ENCODE assay signal across 8 cellular contexts in the genomic region with DNA sequence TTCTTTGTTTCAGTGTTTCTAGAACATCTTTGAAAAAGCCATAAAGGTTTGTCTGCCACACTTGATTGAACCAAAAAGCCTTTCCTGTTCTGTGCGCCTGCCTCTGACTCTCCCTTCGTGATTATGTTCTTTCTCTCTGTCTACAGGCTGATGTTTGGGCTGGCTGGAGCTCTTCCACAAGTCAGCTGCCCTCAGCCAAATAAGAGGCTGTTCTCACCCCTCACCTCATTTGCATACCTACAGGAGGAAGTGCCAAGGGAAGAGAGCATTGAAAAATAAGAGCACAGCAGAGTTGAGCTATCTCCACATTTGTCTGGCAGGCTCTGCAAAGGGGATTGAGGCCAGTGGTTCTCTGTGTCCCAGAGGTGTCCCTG.
DNase-seq lines count a peak whose midpoint lies in the region; ATAC-seq and TF ChIP-seq lines count a peak whose summit lies in the region.

No MANE protein-coding gene starts in this region.

- no peak overlapping the region for H3K4me3 Mint-ChIP-seq in activated naive CD4-positive, alpha-beta T cell treated with anti-CD3 and anti-CD28 coated beads, Interleukin-2, amount 10 ng/mL, durations not matched to agents 7 days and 5 days

- H3K27ac Mint-ChIP-seq in activated naive CD4-positive, alpha-beta T cell treated with anti-CD3 and anti-CD28 coated beads, Interleukin-2, amount 10 ng/mL, durations not matched to agents 7 days and 5 days, result no peak overlapping the region

- no peak for TF ChIP-seq CTCF in GM10266 (IDR thresholded peaks at IDR 0.05; ENCODE audit: control insufficient read depth, insufficient read depth, low read depth, missing control alignments)

- CTCF ChIA-PET in activated naive CD4-positive, alpha-beta T cell treated with anti-CD3 and anti-CD28 coated beads, Interleukin-2, amount 10 ng/mL, durations not matched to agents 7 days and 5 days (lab: Charles Lee), result interaction anchor here (1.6 to 4.3 kb wide), 2 partner anchors 15 to 22 kb away, joined by 9 to 16 read pairs; a partner anchor contains a TSS

- H3K9me3 Mint-ChIP-seq in activated naive CD4-positive, alpha-beta T cell treated with anti-CD3 and anti-CD28 coated beads, Interleukin-2, amount 10 ng/mL, durations not matched to agents 7 days and 5 days, result peaks cover 5% of the 10 kb centered on the region

- H3K4me1 Mint-ChIP-seq in activated naive CD4-positive, alpha-beta T cell treated with anti-CD3 and anti-CD28 coated beads, Interleukin-2, amount 10 ng/mL, durations not matched to agents 7 days and 5 days, result peaks cover 36% of the 10 kb centered on the region

- H3K27me3 Mint-ChIP-seq in activated naive CD4-positive, alpha-beta T cell treated with anti-CD3 and anti-CD28 coated beads, Interleukin-2, amount 10 ng/mL, durations not matched to agents 7 days and 5 days, result no peaks in the 10 kb centered on the region

- DNase-seq in activated naive CD4-positive, alpha-beta T cell treated with anti-CD3 and anti-CD28 coated beads, Interleukin-2, amount 10 ng/mL, durations not matched to agents 7 days and 5 days, result peak; percentile 62
- no peak for DNase-seq in activated naive CD4-positive, alpha-beta T cell treated with Interleukin-2 at 50 U/mL for 16 hours
- DNase-seq in OCI-M1 (lab: John Stamatoyannopoulos, UW) (peak; percentile 78), kidney tubule cell (ENCODE audit: low spot score) (peak; percentile 12), NK-92 (lab: John Stamatoyannopoulos, UW; ENCODE audit: unreplicated experiment) (no peak), GM10266 (ENCODE audit: extremely low spot score) (no peak)
- DNase-seq in activated effector memory CD4-positive, alpha-beta T cell treated with anti-CD3 and anti-CD28 coated beads, Interleukin-2, amount 50 U/mL, for 16 hours, result no peak

- ATAC-seq in HG02885 (IDR thresholded peaks at IDR 0.05; ENCODE audit: poor library complexity, unreplicated experiment), result peak; percentile 62

- peaks cover 36% of the 10 kb centered on the region for H3K36me3 Mint-ChIP-seq in activated naive CD4-positive, alpha-beta T cell treated with anti-CD3 and anti-CD28 coated beads, Interleukin-2, amount 10 ng/mL, durations not matched to agents 7 days and 5 days

Comparison
In these comparisons a context has a peak if more than half of its experiments do, and no peak if none do; other contexts are left out.
1. DNase-seq: peak in activated naive CD4-positive, alpha-beta T cell treated with anti-CD3 and anti-CD28 coated beads, Interleukin-2, amount 10 ng/mL, durations not matched to agents 7 days and 5 days (single experiment), OCI-M1 (single experiment) and kidney tubule cell (single experiment); none in activated naive CD4-positive, alpha-beta T cell treated with Interleukin-2 at 50 U/mL for 16 hours (single experiment), NK-92 (single experiment), GM10266 (single experiment) and activated effector memory CD4-positive, alpha-beta T cell treated with anti-CD3 and anti-CD28 coated beads, Interleukin-2, amount 50 U/mL, for 16 hours (single experiment).